15 cellular contexts compared by ENCODE assay signal in the genomic region with DNA sequence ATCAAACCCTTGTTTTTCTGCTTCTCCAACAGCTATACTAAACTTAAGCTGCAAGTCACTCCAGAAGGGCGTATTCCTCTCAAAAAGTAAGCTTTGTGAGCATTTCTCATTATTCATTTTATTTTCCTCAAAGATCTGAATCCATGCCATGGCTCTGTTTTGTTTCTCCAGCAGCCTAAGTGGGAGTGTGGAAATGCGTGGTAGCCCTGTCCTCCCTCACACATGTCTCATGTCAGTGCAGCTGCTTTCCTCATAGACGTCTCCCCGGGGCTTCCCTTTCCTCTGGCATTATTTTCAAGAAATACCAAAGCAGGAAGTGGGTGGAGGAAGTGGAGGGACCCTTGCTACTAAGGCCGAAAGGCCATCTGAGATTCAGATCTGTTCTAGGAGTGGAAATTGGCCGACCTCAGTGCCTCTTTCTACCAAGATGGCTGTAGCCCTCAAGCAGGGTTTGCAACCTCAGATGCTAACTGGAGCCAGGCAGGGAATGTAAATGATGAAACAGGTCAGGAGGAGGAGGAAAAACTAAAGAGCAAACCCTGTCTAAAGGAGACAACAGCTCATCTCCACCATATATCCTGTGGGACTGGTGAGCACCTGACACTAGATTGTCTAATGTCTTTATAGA.
DNase-seq lines count a peak whose midpoint lies in the region; ATAC-seq and TF ChIP-seq lines count a peak whose summit lies in the region.
"Had no signal": no experiment of that assay in that cellular context is flagged by ENCODE, and none has a peak within 500 bp of the region (broad histone marks: within the 10 kb centered on the region; RNA-seq: fewer than 3 reads in every experiment).

No MANE protein-coding gene starts in this region.

- H3K9me3 ChIP-seq in left ventricle myocardium inferior (replicated peaks) = no peaks in the 10 kb centered on the region
- no peaks in the 10 kb centered on the region for H3K9me3 ChIP-seq in sigmoid colon
- H3K9me3 ChIP-seq: gastrocnemius medialis, MG63 had no signal

- H3K4me3 ChIP-seq in left ventricle myocardium inferior = no peak overlapping the region
- H3K4me3 ChIP-seq in sigmoid colon = no peak overlapping the region
- H3K4me3 ChIP-seq: cardiac muscle cell, gastrocnemius medialis, MG63 had no signal

- no peaks in the 10 kb centered on the region for H3K36me3 ChIP-seq in left ventricle myocardium inferior
- H3K36me3 ChIP-seq in sigmoid colon = no peaks in the 10 kb centered on the region
- H3K36me3 ChIP-seq: cardiac muscle cell, gastrocnemius medialis, MG63 had no signal

- no peaks in the 10 kb centered on the region for H3K27me3 ChIP-seq in left ventricle myocardium inferior (ENCODE audit: low read depth)
- no peaks in the 10 kb centered on the region for H3K27me3 ChIP-seq in sigmoid colon
- H3K27me3 ChIP-seq: cardiac muscle cell, gastrocnemius medialis, MG63 had no signal

- no peak for ATAC-seq in GM18520 (IDR thresholded peaks at IDR 0.05; ENCODE audit: unreplicated experiment)
- ATAC-seq: activated naive CD4-positive, alpha-beta T cell treated with anti-CD3 and anti-CD28 coated beads, Interleukin-2, amount 50 U/mL, for 72 hours; gastrocnemius medialis had no signal

- H3K4me1 ChIP-seq in left ventricle myocardium inferior (peaks cover 45% of the 10 kb centered on the region), sigmoid colon (peaks cover 0 to 53% (median 50%) of the 10 kb centered on the region in 4 donors)

- peak overlapping the region; percentile 79 for H3K27ac ChIP-seq in left ventricle myocardium inferior (replicated peaks)
- peak overlapping the region; percentile 33 to 66 (median 50) for H3K27ac ChIP-seq in sigmoid colon
- H3K27ac ChIP-seq: cardiac muscle cell had no signal

- peak; percentile 46 for DNase-seq in GF-D8 (lab: John Stamatoyannopoulos, UW)
- peak; percentile 74 for DNase-seq in amniotic epithelial cell (ENCODE audit: low read depth)
- peak; percentile 35 for DNase-seq in left ventricle myocardium inferior
- DNase-seq in sigmoid colon = peak; percentile 82
- no peak for DNase-seq in pons (ENCODE audit: low spot score)
- no peak for DNase-seq in LoVo (ENCODE audit: low spot score)
- no peak for DNase-seq in central memory CD4-positive, alpha-beta T cell
- DNase-seq: activated CD4-positive, alpha-beta T cell treated with anti-CD3 and anti-CD28 coated beads, Interleukin-2, amount 10 ng/mL, durations not matched to agents 7 days and 5 days; DMS 273 treated with DMSO at 0.1 percent for 48 hours; gastrocnemius medialis; MG63; NCI-H82 had no signal

- WGBS in sigmoid colon, 2 donors = 58 to 74% methylated on average over 6 of the region's 6 CpGs

- intact Hi-C loops in left ventricle myocardium inferior (cut with micrococcal nuclease) = no loop called here
- intact Hi-C loops in sigmoid colon (cut with DNase I) = no loop called here

- TF ChIP-seq CTCF in left ventricle myocardium inferior (IDR thresholded peaks at IDR 0.05; ENCODE audit: borderline replicate concordance) = no peak
- TF ChIP-seq CTCF in sigmoid colon (IDR thresholded peaks at IDR 0.05) = no peak

- no peak for TF ChIP-seq EP300 in sigmoid colon (IDR thresholded peaks at IDR 0.05)

- no peak for TF ChIP-seq POLR2A in sigmoid colon (IDR thresholded peaks at IDR 0.05)

Comparison
In these comparisons a context has a peak if more than half of its experiments do, and no peak if none do; other contexts are left out.
1. DNase-seq: peak in GF-D8 (single experiment), amniotic epithelial cell (single experiment), left ventricle myocardium inferior (single experiment) and sigmoid colon (single experiment); none in pons (single experiment), LoVo (single experiment) and central memory CD4-positive, alpha-beta T cell (single experiment).